13 cellular contexts compared by ENCODE assay signal in genomic region chr12:64187370-64187769, GRCh38. TPM values are rescaled to one million over a fixed set of nuclear protein-coding genes. Genes with fewer than 3 reads are reported as not detected.
DNase-seq lines count a peak whose midpoint lies in the region; ATAC-seq and TF ChIP-seq lines count a peak whose summit lies in the region.
"Had no signal": no experiment of that assay in that cellular context is flagged by ENCODE, and none has a peak within 500 bp of the region (broad histone marks: within the 10 kb centered on the region; RNA-seq: fewer than 3 reads in every experiment).

No MANE protein-coding gene starts in this region.

- peak overlapping the region; percentile 96 for H3K14ac ChIP-seq in IMR-90 (replicated peaks; ENCODE audit: low read depth, low read length)

- no peaks in the 10 kb centered on the region for H3K27me3 ChIP-seq in IMR-90 (ENCODE audit: control insufficient read depth, insufficient read depth, low read length)
- H3K27me3 ChIP-seq: BLaER1 had no signal

- peaks cover 18% of the 10 kb centered on the region for H3K4me1 ChIP-seq in IMR-90 (ENCODE audit: control insufficient read depth, insufficient read depth, low read length)

- H3K18ac ChIP-seq in IMR-90 (ENCODE audit: low read depth, low read length): peak overlapping the region; percentile 90

- no peak for TF ChIP-seq CTCF in IMR-90 (conservative IDR thresholded peaks at IDR 0.05; ENCODE audit: low read depth, low read length)
- no peak for TF ChIP-seq CTCF in GM13977 (IDR thresholded peaks at IDR 0.05; ENCODE audit: extremely low read depth, insufficient read depth, missing control alignments)

- peaks cover 10% of the 10 kb centered on the region for H3K9me1 ChIP-seq in IMR-90 (ENCODE audit: insufficient read depth, low read length)

- intact Hi-C loops in IMR-90 (cut with micrococcal nuclease): loop anchor here (5.0 to 10.0 kb wide), 2 partner anchors 173 to 215 kb away; partner anchors contain the start of gene XPOT

- no peaks in the 10 kb centered on the region for H3K36me3 ChIP-seq in IMR-90 (ENCODE audit: control insufficient read depth, insufficient read depth, low read length)

- no peaks in the 10 kb centered on the region for H4K20me1 ChIP-seq in IMR-90 (ENCODE audit: insufficient read depth, low read length)
- H4K20me1 ChIP-seq: BLaER1 had no signal

- TF ChIP-seq POLR2A in IMR-90 (IDR thresholded peaks at IDR 0.05; ENCODE audit: low read depth, low read length): no peak

- H4K5ac ChIP-seq in IMR-90 (ENCODE audit: low read depth, low read length): peak overlapping the region; percentile 87

- no peak overlapping the region for H3K4me3 Mint-ChIP-seq in T-helper 17 cell
- H3K4me3 Mint-ChIP-seq: activated CD4-positive, alpha-beta T cell treated with anti-CD3 and anti-CD28 coated beads, Interleukin-2, amount 10 ng/mL, durations not matched to agents 24 days and 14 days had no signal

- H2BK15ac ChIP-seq in IMR-90 (ENCODE audit: low read depth, low read length): peak overlapping the region; percentile 99

- H3K27me3 Mint-ChIP-seq in T-helper 17 cell: no peaks in the 10 kb centered on the region
- H3K27me3 Mint-ChIP-seq: activated CD4-positive, alpha-beta T cell treated with anti-CD3 and anti-CD28 coated beads, Interleukin-2, amount 10 ng/mL, durations not matched to agents 24 days and 14 days had no signal

- H3K4ac ChIP-seq in IMR-90 (ENCODE audit: low read depth, low read length): peak overlapping the region; percentile 97

- H3K9ac ChIP-seq in IMR-90 (ENCODE audit: low read depth, low read length): peak overlapping the region; percentile 49; the same call in 1 of the 2 replicates
- H3K9ac ChIP-seq: BLaER1 had no signal

- H2BK5ac ChIP-seq in IMR-90 (ENCODE audit: low read depth, low read length, poor library complexity, severe bottlenecking): peak overlapping the region; percentile 99

- H3K79me1 ChIP-seq in IMR-90 (ENCODE audit: low read depth in 1 of 2, low read length in 2 of 2): peaks cover 0 to 19% of the 10 kb centered on the region in 2 experiments; a peak in 2 of 4 replicates

- peak overlapping the region; percentile 99 for H2BK120ac ChIP-seq in IMR-90 (ENCODE audit: low read depth, low read length)

- CTCF ChIA-PET in IMR-90 (lab: Yijun Ruan, JAX): interaction anchor here (0.7 kb wide), 1 partner anchor 346 kb away, joined by 5 read pairs; no protein-coding TSS in a partner anchor

- no peak overlapping the region for H3K4me3 ChIP-seq in IMR-90 (ENCODE audit: insufficient read depth, low read depth, low read length)
- H3K4me3 ChIP-seq: BLaER1 had no signal

- no peak overlapping the region for H3K27ac Mint-ChIP-seq in T-helper 17 cell
- H3K27ac Mint-ChIP-seq: activated CD4-positive, alpha-beta T cell treated with anti-CD3 and anti-CD28 coated beads, Interleukin-2, amount 10 ng/mL, durations not matched to agents 24 days and 14 days; activated T-helper 2 cell treated with anti-CD3 and anti-CD28 coated beads, Interferon-gamma antibody, Interleukin-2, Interleukin-4, amounts not matched to agents 10 μg/mL and 5 μg/mL and 100 μg/mL, durations not matched to agents 14 hours and 24 hours and 36 hours had no signal

- H3K4me1 Mint-ChIP-seq in T-helper 17 cell: peaks cover 2% of the 10 kb centered on the region
- H3K4me1 Mint-ChIP-seq: activated CD4-positive, alpha-beta T cell treated with anti-CD3 and anti-CD28 coated beads, Interleukin-2, amount 10 ng/mL, durations not matched to agents 24 days and 14 days had no signal

- peak overlapping the region; percentile 88; the same call in 1 of the 2 replicates for H3K23ac ChIP-seq in IMR-90 (ENCODE audit: low read depth, low read length)

- peak overlapping the region; percentile 100 for H2AK5ac ChIP-seq in IMR-90 (ENCODE audit: low read depth, low read length)

- peak overlapping the region; percentile 13 for H2AK9ac ChIP-seq in IMR-90 (replicated peaks; ENCODE audit: low read depth, low read length, poor library complexity)

- ATAC-seq in IMR-90 (ENCODE audit: low read depth) (peak; percentile 70), T-helper 17 cell (no peak)

- DNase-seq in AG08395 (ENCODE audit: low spot score) (peak; percentile 54), IMR-90 (peak; percentile 74), amniotic epithelial cell (ENCODE audit: low read depth) (peak; percentile 63), glomerular visceral epithelial cell (ENCODE audit: extremely low spot score) (peak; percentile 36), NCI-H146 treated with DMSO at 0.1 percent for 48 hours (lab: John Stamatoyannopoulos, UW; ENCODE audit: unreplicated experiment) (no peak), GM13977 (ENCODE audit: low spot score) (no peak), activated gamma-delta T cell (lab: John Stamatoyannopoulos, UW) (no peak), T-helper 17 cell (no peak)
- DNase-seq: activated CD4-positive, alpha-beta T cell treated with anti-CD3 and anti-CD28 coated beads, Interleukin-2, amount 10 ng/mL, durations not matched to agents 24 days and 14 days; NCI-H2029; stimulated activated CD8-positive, alpha-beta memory T cell treated with anti-CD3 and anti-CD28 coated beads, Interleukin-4, amount 100 ng/mL, for 48 hours had no signal

- no TSS peak for BruUV-seq in IMR-90 (replicated peaks; lab: Mats Ljungman, UMichigan)

- TF ChIP-seq RAD21 in IMR-90 (IDR thresholded peaks at IDR 0.05; ENCODE audit: low read length): no peak

- dilution Hi-C loops in IMR-90 (cut with HindIII; ENCODE audit: low sequenced_read_pairs, unreplicated experiment): no loop called here

- WGBS in IMR-90 (ENCODE audit: extremely low coverage in 2 of 2, insufficient read length in 1 of 2), 2 experiments: no CpG with 5 or more reads among the region's 3 CpGs

- POLR2A ChIA-PET in IMR-90 (lab: Charles Lee; ENCODE audit: unreplicated experiment): no interaction called here

- H2BK20ac ChIP-seq in IMR-90 (ENCODE audit: low read depth, low read length): peak overlapping the region; percentile 100

- peaks cover 6% of the 10 kb centered on the region for H3K36me3 Mint-ChIP-seq in T-helper 17 cell (ENCODE audit: low read depth)

- H3K9me3 ChIP-seq in IMR-90 (ENCODE audit: control insufficient read depth, insufficient read depth, low read length) (no peaks in the 10 kb centered on the region), T-helper 17 cell (ENCODE audit: control insufficient read depth, low read length, poor library complexity, severe bottlenecking) (no peaks in the 10 kb centered on the region)
- H3K9me3 ChIP-seq: BLaER1 had no signal

- peak overlapping the region; percentile 47 for H3K4me2 ChIP-seq in IMR-90 (ENCODE audit: low read depth, low read length)
- H3K4me2 ChIP-seq: BLaER1 had no signal

- peak overlapping the region; percentile 96 for H3K56ac ChIP-seq in IMR-90 (ENCODE audit: extremely low read depth, insufficient read depth, low read length)

- in situ Hi-C loops in IMR-90 (cut with MboI; ENCODE audit: low sequenced_read_pairs) (no loop called here), GM13977 (cut with MboI; ENCODE audit: low pct_unique_long_range_greater_than_20kb, low sequenced_read_pairs, unreplicated experiment) (no loop called here)

- peak overlapping the region; percentile 96 for H4K91ac ChIP-seq in IMR-90 (ENCODE audit: insufficient read depth, low read depth, low read length)

- peak overlapping the region; percentile 100 for H3K27ac ChIP-seq in IMR-90 (ENCODE audit: insufficient read depth, low read length)
- H3K27ac ChIP-seq: BLaER1 had no signal

- peak overlapping the region; percentile 96 to 98 for H4K8ac ChIP-seq in IMR-90 (ENCODE audit: low read depth in 2 of 2, low read length in 2 of 2)

- no peak overlapping the region for H2AFZ ChIP-seq in IMR-90 (replicated peaks; ENCODE audit: low read length, poor library complexity)

TF ChIP-seq in IMR-90, 13 proteins besides CTCF, POLR2A, EP300 and RAD21:
- TF ChIP-seq CHD1 (IDR thresholded peaks at IDR 0.05; ENCODE audit: low read depth, low read length) (no peak), MAFK (IDR thresholded peaks at IDR 0.05; ENCODE audit: low read depth, low read length) (peak; percentile 83)

RNA-seq across cellular contexts. Expression of gene KICS2, which starts 34.7 kb away (rescaled TPM):
- 5.6 and 6.1 TPM in 2 replicates for total RNA-seq in IMR-90 (2012; rRNA removed)
- polyA plus RNA-seq in IMR-90 (2012; rRNA removed): 2.3 and 2.4 TPM in 2 replicates
- polyA plus RNA-seq in IMR-90 (2012; cell fraction: cytosol; rRNA removed): 1.5 and 3.0 TPM in 2 replicates
- 1.5 and 2.2 TPM in 2 replicates for polyA plus RNA-seq in IMR-90 (2012; cell fraction: nucleus; rRNA removed; ENCODE audit: low replicate concordance)
- 10 to 100 TPM; 18.0 to 19.7 TPM for total RNA-seq in T-helper 17 cell

Comparison
In these comparisons a context has a peak if more than half of its experiments do, and no peak if none do; other contexts are left out.
1. DNase-seq: peak in AG08395 (single experiment), IMR-90 (single experiment), amniotic epithelial cell (single experiment) and glomerular visceral epithelial cell (single experiment); none in NCI-H146 treated with DMSO at 0.1 percent for 48 hours (single experiment), GM13977 (single experiment), activated gamma-delta T cell (single experiment) and T-helper 17 cell (0 of 3).